Comparison of ENCODE assay signal across 9 cellular contexts in the genomic region with DNA sequence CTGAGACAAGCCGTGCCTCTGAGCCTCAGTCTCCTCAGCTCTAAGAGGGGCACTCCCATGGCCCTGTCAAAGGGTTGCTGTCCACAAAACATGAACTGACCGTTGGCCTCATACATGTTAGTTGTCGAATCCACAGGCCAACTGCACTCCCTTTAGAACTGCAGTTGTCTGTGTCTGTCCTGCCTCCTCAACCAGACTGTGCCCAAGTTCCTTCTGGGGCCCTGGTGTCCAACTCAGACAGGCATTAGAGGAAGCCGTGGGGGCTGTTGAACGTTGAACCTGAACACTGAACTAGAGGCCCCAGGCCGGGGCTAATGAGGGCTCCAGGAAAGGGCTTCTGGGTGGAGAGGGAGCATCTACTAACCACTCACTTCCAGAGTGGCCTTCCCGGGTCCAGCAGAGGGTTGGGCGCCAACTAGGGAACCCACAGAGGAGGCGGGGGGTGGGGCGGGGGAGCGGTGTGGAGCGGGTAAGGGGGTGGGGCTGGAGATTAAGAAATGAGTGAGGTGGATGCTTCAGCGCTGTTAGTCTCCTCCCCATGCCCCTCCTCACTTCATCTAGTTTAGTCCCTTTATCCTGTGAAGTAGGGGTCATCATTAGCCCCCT. TPM values are rescaled to one million over a fixed set of nuclear protein-coding genes. Genes with fewer than 3 reads are reported as not detected.
DNase-seq lines count a peak whose midpoint lies in the region; ATAC-seq and TF ChIP-seq lines count a peak whose summit lies in the region.
"Had no signal": no experiment of that assay in that cellular context is flagged by ENCODE, and none has a peak within 500 bp of the region (broad histone marks: within the 10 kb centered on the region; RNA-seq: fewer than 3 reads in every experiment).

RAB42 (plus strand) TSS at position 558 of the 606 bp plus-strand sequence. CDS start 247 bp downstream, outside the sequence.

- peak within 1 kb of the TSS; percentile 82 for H3K4me2 ChIP-seq in smooth muscle cell

- TF ChIP-seq CTCF in GM10248 (IDR thresholded peaks at IDR 0.05; ENCODE audit: control extremely low read depth, extremely low read depth, low read depth, missing control alignments) (peak; percentile 4), smooth muscle cell (IDR thresholded peaks at IDR 0.05; ENCODE audit: borderline replicate concordance, insufficient read depth, poor library complexity, severe bottlenecking) (no peak)

- H3K27ac ChIP-seq in smooth muscle cell (ENCODE audit: low read depth): no peak within 1 kb of the TSS
- H3K27ac ChIP-seq: SK-N-MC had no signal

- CTCF ChIA-PET in GM10248 (lab: Yijun Ruan, JAX): interaction anchor here (1.2 to 2.2 kb wide), 2 partner anchors 10 to 11 kb away, joined by 3 to 9 read pairs; no protein-coding TSS in a partner anchor

- H3K9me3 ChIP-seq in adipocyte (ENCODE audit: control insufficient read depth, low read length) (no peaks in the 10 kb centered on the region), smooth muscle cell (replicated peaks; ENCODE audit: low read depth) (no peaks in the 10 kb centered on the region)

- POLR2A ChIA-PET in GM10248 (lab: Yijun Ruan, JAX): interaction anchor here (0.7 to 2.0 kb wide), 2 partner anchors 10 to 12 kb away, joined by 3 to 14 read pairs; no protein-coding TSS in a partner anchor

- H2AFZ ChIP-seq in smooth muscle cell (ENCODE audit: low read depth): peak within 1 kb of the TSS; percentile 66

- WGBS in smooth muscle cell (ENCODE audit: low lambda C conversion rate): 36% methylated on average over 10 of the region's 13 CpGs

- H3K9ac ChIP-seq in adipocyte (ENCODE audit: low read length) (peak within 1 kb of the TSS; percentile 72), smooth muscle cell (ENCODE audit: low read depth) (peak within 1 kb of the TSS; percentile 17)

- no peaks in the 10 kb centered on the region for H4K20me1 ChIP-seq in smooth muscle cell (ENCODE audit: low read depth)

- H3K79me2 ChIP-seq in smooth muscle cell (ENCODE audit: low read depth): no peaks in the 10 kb centered on the region

- H3K36me3 ChIP-seq in adipocyte (ENCODE audit: control insufficient read depth, insufficient read depth, low read length, severe bottlenecking) (no peaks in the 10 kb centered on the region), smooth muscle cell (ENCODE audit: low read depth) (no peaks in the 10 kb centered on the region)

- ATAC-seq in GM18858 (IDR thresholded peaks at IDR 0.05; ENCODE audit: unreplicated experiment): no peak

- no peaks in the 10 kb centered on the region for H3K27me3 ChIP-seq in adipocyte (replicated peaks; ENCODE audit: control insufficient read depth, insufficient read depth, low read length)
- H3K27me3 ChIP-seq in smooth muscle cell (ENCODE audit: low read depth): no peaks in the 10 kb centered on the region

- H3K4me3 ChIP-seq in adipocyte (ENCODE audit: low read length) (peak within 1 kb of the TSS; percentile 80), smooth muscle cell (peak within 1 kb of the TSS; percentile 62)
- H3K4me3 ChIP-seq: SK-N-MC had no signal

- H3K4me1 ChIP-seq in adipocyte (ENCODE audit: control insufficient read depth, insufficient read depth, low read length) (peaks cover 8% of the 10 kb centered on the region), smooth muscle cell (ENCODE audit: low read depth) (peaks cover 3% of the 10 kb centered on the region)

- peak; percentile 63 for DNase-seq in GM10248 (ENCODE audit: extremely low spot score)
- DNase-seq in HT-29 (ENCODE audit: low spot score): peak; percentile 12
- DNase-seq in adipocyte (ENCODE audit: low read depth): peak; percentile 47
- peak; percentile 52 for DNase-seq in iPS-NIHi7 (ENCODE audit: extremely low spot score)
- DNase-seq in smooth muscle cell (lab: John Stamatoyannopoulos, UW; ENCODE audit: unreplicated experiment): no peak
- DNase-seq in medulla oblongata (ENCODE audit: extremely low spot score): no peak
- DNase-seq in NCI-H2029 treated with DMSO at 0.1 percent for 48 hours (lab: John Stamatoyannopoulos, UW): no peak

- H3F3A ChIP-seq in smooth muscle cell (ENCODE audit: low read depth): peaks cover 13% of the 10 kb centered on the region

RNA-seq across cellular contexts. Expression of gene RAB42, which starts in this region (rescaled TPM):
- 0.81 and 0.97 TPM in 2 replicates for total RNA-seq in HT-29 (2014; rRNA removed; shearing (Covaris generic))
- total RNA-seq in smooth muscle cell: 4.7 and 8.6 TPM in 2 replicates
- polyA plus RNA-seq in smooth muscle cell: 9.0 and 9.7 TPM in 2 replicates

Comparison
In these comparisons a context has a peak if more than half of its experiments do, and no peak if none do; other contexts are left out.
1. Peak in DNase-seq in HT-29; RNA of the gene not detected or under 1 TPM.
2. DNase-seq: peak in GM10248 (single experiment), adipocyte (single experiment) and iPS-NIHi7 (single experiment); none in smooth muscle cell (single experiment), medulla oblongata (single experiment) and NCI-H2029 treated with DMSO at 0.1 percent for 48 hours (single experiment).